ENCODE assay signal across 14 cellular contexts in genomic region chr13:21012841-21013681, GRCh38. TPM values are rescaled to one million over a fixed set of nuclear protein-coding genes. Genes with fewer than 3 reads are reported as not detected.
DNase-seq lines count a peak whose midpoint lies in the region; ATAC-seq and TF ChIP-seq lines count a peak whose summit lies in the region.
"Had no signal": no experiment of that assay in that cellular context is flagged by ENCODE, and none has a peak within 500 bp of the region (broad histone marks: within the 10 kb centered on the region; RNA-seq: fewer than 3 reads in every experiment).

No MANE protein-coding gene starts in this region.

- no peaks in the 10 kb centered on the region for H3K36me3 ChIP-seq in gastrocnemius medialis
- H3K36me3 ChIP-seq: Peyer's patch had no signal

- no peak for TF ChIP-seq CTCF in HFFc6 (IDR thresholded peaks at IDR 0.05)
- TF ChIP-seq CTCF in gastrocnemius medialis (IDR thresholded peaks at IDR 0.05 in 4 of 5, conservative IDR thresholded peaks at IDR 0.05 in 1 of 5) = no peak

- H3K27me3 ChIP-seq in gastrocnemius medialis = no peaks in the 10 kb centered on the region
- H3K27me3 ChIP-seq: Peyer's patch had no signal

- intact Hi-C loops in dendritic cell treated with granulocyte-macrophage colony-stimulating factor and Interleukin-4, amounts not matched to agents 40 ng/mL and 50 ng/mL, for 4 days (cut with micrococcal nuclease) = no loop called here
- intact Hi-C loops in gastrocnemius medialis (cut with DNase I; ENCODE audit: low total_unique reads) = loop anchor here (5.0 kb wide), 1 partner anchor 49 kb away; the partner anchor contains the start of gene LATS2

- no peak overlapping the region for H3K4me3 Mint-ChIP-seq in HFFc6
- H3K4me3 Mint-ChIP-seq in dendritic cell treated with granulocyte-macrophage colony-stimulating factor and Interleukin-4, amounts not matched to agents 40 ng/mL and 50 ng/mL, for 4 days = no peak overlapping the region
- no peak overlapping the region for H3K4me3 Mint-ChIP-seq in activated naive CD8-positive, alpha-beta T cell treated with anti-CD3 and anti-CD28 coated beads for 36 hours
- H3K4me3 Mint-ChIP-seq: activated naive CD4-positive, alpha-beta T cell treated with anti-CD3 and anti-CD28 coated beads, Interleukin-2, amount 50 U/mL, for 24 hours had no signal

- TF ChIP-seq POLR2A in gastrocnemius medialis (IDR thresholded peaks at IDR 0.05) = no peak

- H3K9me3 ChIP-seq in gastrocnemius medialis = no peaks in the 10 kb centered on the region
- H3K9me3 ChIP-seq: Peyer's patch had no signal

- H3K4me1 ChIP-seq in gastrocnemius medialis = peaks cover 86 to 95% of the 10 kb centered on the region in 2 donors

- H3K27ac ChIP-seq in gastrocnemius medialis = peak overlapping the region; percentile 86 to 91 (median 88)

- H3K4me3 ChIP-seq in gastrocnemius medialis = no peak overlapping the region
- H3K4me3 ChIP-seq: Peyer's patch, skin epidermis had no signal

- no peaks in the 10 kb centered on the region for H3K9me3 Mint-ChIP-seq in HFFc6
- peaks cover 6% of the 10 kb centered on the region for H3K9me3 Mint-ChIP-seq in dendritic cell treated with granulocyte-macrophage colony-stimulating factor and Interleukin-4, amounts not matched to agents 40 ng/mL and 50 ng/mL, for 4 days
- peaks cover 1% of the 10 kb centered on the region for H3K9me3 Mint-ChIP-seq in activated naive CD8-positive, alpha-beta T cell treated with anti-CD3 and anti-CD28 coated beads for 36 hours
- H3K9me3 Mint-ChIP-seq: activated naive CD4-positive, alpha-beta T cell treated with anti-CD3 and anti-CD28 coated beads, Interleukin-2, amount 50 U/mL, for 24 hours had no signal

- H3K27ac Mint-ChIP-seq in HFFc6 = peak overlapping the region; percentile 95
- peak overlapping the region; percentile 10 for H3K27ac Mint-ChIP-seq in dendritic cell treated with granulocyte-macrophage colony-stimulating factor and Interleukin-4, amounts not matched to agents 40 ng/mL and 50 ng/mL, for 4 days
- no peak overlapping the region for H3K27ac Mint-ChIP-seq in activated naive CD8-positive, alpha-beta T cell treated with anti-CD3 and anti-CD28 coated beads for 36 hours
- H3K27ac Mint-ChIP-seq: activated naive CD4-positive, alpha-beta T cell treated with anti-CD3 and anti-CD28 coated beads, Interleukin-2, amount 50 U/mL, for 24 hours had no signal

- H3K36me3 Mint-ChIP-seq in HFFc6 (ENCODE audit: low read depth) = peaks cover 41% of the 10 kb centered on the region
- H3K36me3 Mint-ChIP-seq in dendritic cell treated with granulocyte-macrophage colony-stimulating factor and Interleukin-4, amounts not matched to agents 40 ng/mL and 50 ng/mL, for 4 days (ENCODE audit: low read depth) = peaks cover 48% of the 10 kb centered on the region
- H3K36me3 Mint-ChIP-seq in activated naive CD8-positive, alpha-beta T cell treated with anti-CD3 and anti-CD28 coated beads for 36 hours = no peaks in the 10 kb centered on the region
- H3K36me3 Mint-ChIP-seq: activated naive CD4-positive, alpha-beta T cell treated with anti-CD3 and anti-CD28 coated beads, Interleukin-2, amount 50 U/mL, for 24 hours had no signal

- ATAC-seq in gastrocnemius medialis (peak; percentile 25 to 47), HG03108 (IDR thresholded peaks at IDR 0.05; ENCODE audit: unreplicated experiment) (no peak)

- DNase-seq in HFFc6 (no peak), kidney glomerular epithelial cell (lab: John Stamatoyannopoulos, UW) (peak; percentile 27), gastrocnemius medialis (peak in 1 of 2 donors; percentile 49)
- DNase-seq in activated effector memory CD4-positive, alpha-beta T cell treated with Interleukin-2 at 50 U/mL for 16 hours = no peak
- DNase-seq in stimulated activated CD4-positive, alpha-beta T cell treated with anti-CD3 and anti-CD28 coated beads, Interleukin-15, amount 100 ng/mL, for 24 hours = no peak
- no peak for DNase-seq in activated naive CD8-positive, alpha-beta T cell treated with anti-CD3 and anti-CD28 coated beads for 36 hours
- DNase-seq: C1 segment of cervical spinal cord, GF-D8, T-helper 9 cell had no signal

- peaks cover 7% of the 10 kb centered on the region for H3K27me3 Mint-ChIP-seq in HFFc6 (ENCODE audit: insufficient read depth)
- no peaks in the 10 kb centered on the region for H3K27me3 Mint-ChIP-seq in dendritic cell treated with granulocyte-macrophage colony-stimulating factor and Interleukin-4, amounts not matched to agents 40 ng/mL and 50 ng/mL, for 4 days
- H3K27me3 Mint-ChIP-seq in activated naive CD8-positive, alpha-beta T cell treated with anti-CD3 and anti-CD28 coated beads for 36 hours = no peaks in the 10 kb centered on the region
- H3K27me3 Mint-ChIP-seq: activated naive CD4-positive, alpha-beta T cell treated with anti-CD3 and anti-CD28 coated beads, Interleukin-2, amount 50 U/mL, for 24 hours had no signal

- in situ Hi-C loops in gastrocnemius medialis (cut with MboI; ENCODE audit: low sequenced_read_pairs in 4 of 4) = loop anchor here in 1 of 4 donors (10.0 kb wide), 1 partner anchor 68 kb away; no protein-coding TSS in a partner anchor

- H3K4me1 Mint-ChIP-seq in HFFc6 (ENCODE audit: low read depth) = peaks cover 92% of the 10 kb centered on the region
- H3K4me1 Mint-ChIP-seq in dendritic cell treated with granulocyte-macrophage colony-stimulating factor and Interleukin-4, amounts not matched to agents 40 ng/mL and 50 ng/mL, for 4 days (ENCODE audit: low read depth) = peaks cover 61% of the 10 kb centered on the region
- peaks cover 22% of the 10 kb centered on the region for H3K4me1 Mint-ChIP-seq in activated naive CD8-positive, alpha-beta T cell treated with anti-CD3 and anti-CD28 coated beads for 36 hours

RNA-seq across cellular contexts. Expression of gene LATS2, which starts 48.3 kb away (rescaled TPM):
- total RNA-seq in HFFc6 (2021; fragmentation: NEBNext Ultra II Directional; extraction: Animal tissue kit (Norgen Biotek cat#: 25700)) = 10 to 100 TPM; 43.5 to 54.8 (median 44.9) TPM
- total RNA-seq in gastrocnemius medialis = 10 to 100 TPM; 11.5 to 34.1 (median 18.8) TPM
- total RNA-seq in activated naive CD8-positive, alpha-beta T cell treated with anti-CD3 and anti-CD28 coated beads for 36 hours = 1 to 10 TPM in 1 of 2 experiments, under 1 TPM in 1; 0.99 to 1.0 TPM

Comparison
In these comparisons a context has a peak if more than half of its experiments do, and no peak if none do; other contexts are left out.
1. RNA of gene LATS2, which starts 48.3 kb away (total RNA-seq): 43.5 to 54.8 TPM in HFFc6 and 11.5 to 34.1 TPM in gastrocnemius medialis; 0.99 to 1.0 TPM in activated naive CD8-positive, alpha-beta T cell treated with anti-CD3 and anti-CD28 coated beads for 36 hours; every median in the first group is over 4 times any median in the second.